In genomic region chr9:63817622-63818518, GRCh38 we compare ENCODE assay signal across 9 cellular contexts.
DNase-seq lines count a peak whose midpoint lies in the region; ATAC-seq and TF ChIP-seq lines count a peak whose summit lies in the region.
"Had no signal": no experiment of that assay in that cellular context is flagged by ENCODE, and none has a peak within 500 bp of the region (broad histone marks: within the 10 kb centered on the region; RNA-seq: fewer than 3 reads in every experiment).

No MANE protein-coding gene starts in this region.

- H3K4me2 ChIP-seq in SU-DHL-6 (ENCODE audit: low read depth, low read length, poor library complexity, severe bottlenecking) (peak overlapping the region; percentile 48), mammary epithelial cell (ENCODE audit: insufficient read depth, low read depth, low read length) (peak overlapping the region; percentile 95)

- H3K9me2 ChIP-seq in SU-DHL-6 (replicated peaks; ENCODE audit: insufficient read depth, low read length) = no peaks in the 10 kb centered on the region

- WGBS in mammary epithelial cell (ENCODE audit: low coverage, missing lambda C conversion rate) = 24% methylated on average over 37 of the region's 41 CpGs

- ATAC-seq in HG02759 (IDR thresholded peaks at IDR 0.05; ENCODE audit: unreplicated experiment) (peak; percentile 66), left lung (peak; percentile 48)

- H3K9me3 ChIP-seq in SU-DHL-6 (ENCODE audit: insufficient read depth, low read length) = no peaks in the 10 kb centered on the region
- peaks cover 5% of the 10 kb centered on the region for H3K9me3 ChIP-seq in mammary epithelial cell (replicated peaks; ENCODE audit: insufficient read depth, low read length)
- peaks cover 0 to 32% of the 10 kb centered on the region in 2 donors for H3K9me3 ChIP-seq in left lung

- intact Hi-C loops in mammary epithelial cell (cut with micrococcal nuclease) (no loop called here), left lung (cut with DNase I) (no loop called here)

- no peaks in the 10 kb centered on the region for H3K27me3 ChIP-seq in SU-DHL-6 (ENCODE audit: low read length)
- no peaks in the 10 kb centered on the region for H3K27me3 ChIP-seq in mammary epithelial cell (ENCODE audit: insufficient read depth, low read length)
- H3K27me3 ChIP-seq in left lung = peaks cover 0 to 36% of the 10 kb centered on the region in 2 donors
- H3K27me3 ChIP-seq: ascending aorta had no signal

- peak overlapping the region; percentile 64 for H3K27ac ChIP-seq in SU-DHL-6 (ENCODE audit: low read depth, low read length)
- H3K27ac ChIP-seq in mammary epithelial cell (ENCODE audit: insufficient read depth, low read depth, low read length) = peak overlapping the region; percentile 48
- H3K27ac ChIP-seq in left lung = no peak overlapping the region
- H3K27ac ChIP-seq: ascending aorta had no signal

- peak overlapping the region; percentile 15 for H2AFZ ChIP-seq in SU-DHL-6 (ENCODE audit: low read depth, low read length, severe bottlenecking)
- peak overlapping the region; percentile 90 for H2AFZ ChIP-seq in mammary epithelial cell (ENCODE audit: low read depth, low read length)

- TSS peak; percentile 20 for BruUV-seq in mammary epithelial cell (replicated peaks; lab: Mats Ljungman, UMichigan)

- H4K20me1 ChIP-seq in SU-DHL-6 (ENCODE audit: low read depth, low read length) = no peaks in the 10 kb centered on the region
- no peaks in the 10 kb centered on the region for H4K20me1 ChIP-seq in mammary epithelial cell (ENCODE audit: insufficient read depth, low read length)

- H3K79me2 ChIP-seq in SU-DHL-6 (ENCODE audit: insufficient read depth, low read length) (no peaks in the 10 kb centered on the region), mammary epithelial cell (ENCODE audit: insufficient read depth, low read length) (peaks cover 17% of the 10 kb centered on the region)

- H3K9ac ChIP-seq in SU-DHL-6 (ENCODE audit: low read length) (peak overlapping the region; percentile 54), mammary epithelial cell (ENCODE audit: insufficient read depth, low read length) (peak overlapping the region; percentile 68)

- peak; percentile 9; the same call in 1 of the 2 replicates for TF ChIP-seq CTCF in GM12875 (IDR thresholded peaks at IDR 0.05; ENCODE audit: borderline replicate concordance, insufficient read depth, low read depth, low read length)
- no peak for TF ChIP-seq CTCF in SU-DHL-6 (IDR thresholded peaks at IDR 0.05; ENCODE audit: insufficient read depth, low read length, poor library complexity, severe bottlenecking)
- peak in 1 of 2 donors; percentile 28 for TF ChIP-seq CTCF in mammary epithelial cell (conservative IDR thresholded peaks at IDR 0.05 in 1 of 2, IDR thresholded peaks at IDR 0.05 in 1 of 2; ENCODE audit: extremely low read depth in 1 of 2, insufficient read depth in 1 of 2, low read depth in 1 of 2, low read length in 2 of 2)
- no peak for TF ChIP-seq CTCF in left lung (IDR thresholded peaks at IDR 0.05)

- dilution Hi-C loops in mammary epithelial cell (cut with HindIII; ENCODE audit: low sequenced_read_pairs) = no loop called here

- H3K36me3 ChIP-seq in SU-DHL-6 (ENCODE audit: low read length) = no peaks in the 10 kb centered on the region
- H3K36me3 ChIP-seq in mammary epithelial cell (ENCODE audit: insufficient read depth, low read length) = no peaks in the 10 kb centered on the region
- no peaks in the 10 kb centered on the region for H3K36me3 ChIP-seq in left lung
- H3K36me3 ChIP-seq: ascending aorta had no signal

- peak overlapping the region; percentile 67 for H3K4me3 ChIP-seq in GM12875 (ENCODE audit: low read depth, low read length)
- peak overlapping the region; percentile 40 for H3K4me3 ChIP-seq in SU-DHL-6 (ENCODE audit: insufficient read depth, low read length, poor library complexity, severe bottlenecking)
- H3K4me3 ChIP-seq in mammary epithelial cell (replicated peaks in 1 of 3; ENCODE audit: insufficient read depth in 1 of 3, low read depth in 2 of 3, low read length in 3 of 3) = peak overlapping the region; percentile 67 to 74 (median 68)
- peak overlapping the region in 1 of 2 donors; percentile 31 for H3K4me3 ChIP-seq in left lung

- H3F3A ChIP-seq in SU-DHL-6 (ENCODE audit: insufficient read depth) = peaks cover 6% of the 10 kb centered on the region; the same call in 1 of the 2 replicates

- CTCF ChIA-PET in mammary epithelial cell (lab: Charles Lee; ENCODE audit: low non-redundant PET) = interaction anchor here (0.9 kb wide), 1 partner anchor 952 kb away, joined by 3 read pairs; no protein-coding TSS in a partner anchor

- H3K4me1 ChIP-seq in mammary epithelial cell (ENCODE audit: insufficient read depth, low read length) (peaks cover 6% of the 10 kb centered on the region), left lung (no peaks in the 10 kb centered on the region)
- H3K4me1 ChIP-seq: ascending aorta had no signal

- DNase-seq in mammary epithelial cell = no peak
- DNase-seq in left lung = peak; percentile 79 to 95
- peak; percentile 24 to 61 for DNase-seq in stimulated activated CD4-positive, alpha-beta T cell treated with anti-CD3 and anti-CD28 coated beads, Interleukin-4, amount 100 ng/mL, for 48 hours (ENCODE audit: low read depth in 2 of 2)
- no peak for DNase-seq in NCI-H345 (lab: John Stamatoyannopoulos, UW)
- DNase-seq in HUDEP-2 (lab: John Stamatoyannopoulos, UW; ENCODE audit: unreplicated experiment in 76 of 76) = no peak

- in situ Hi-C loops in mammary epithelial cell (cut with MboI; ENCODE audit: low sequenced_read_pairs in 2 of 2) = no loop called here

Comparison
In these comparisons a context has a peak if more than half of its experiments do, and no peak if none do; other contexts are left out.
1. H3K27ac ChIP-seq: peak in SU-DHL-6 (single experiment) and mammary epithelial cell (single experiment); none in left lung (0 of 2).
2. DNase-seq: peak in left lung (2 of 2) and stimulated activated CD4-positive, alpha-beta T cell treated with anti-CD3 and anti-CD28 coated beads, Interleukin-4, amount 100 ng/mL, for 48 hours (2 of 2); none in mammary epithelial cell (single experiment), NCI-H345 (single experiment) and HUDEP-2 (0 of 76).